Comparison of ENCODE assay signal across 1 cellular context in genomic region chr2:98175811-98176210, GRCh38.
TF ChIP-seq lines count a peak whose summit lies in the region.

No MANE protein-coding gene starts in this region.

TF ChIP-seq in GM23338, 12 proteins besides CTCF, POLR2A, EP300 and RAD21:
- TF ChIP-seq ZNF462 (CRISPR knock-in tag; IDR thresholded peaks at IDR 0.05) (no peak), POLR2AphosphoS5 (IDR thresholded peaks at IDR 0.05; ENCODE audit: low read depth) (no peak), REST (IDR thresholded peaks at IDR 0.05; ENCODE audit: unreplicated experiment) (no peak), ZNF331 (CRISPR knock-in tag; IDR thresholded peaks at IDR 0.05; ENCODE audit: low read depth) (no peak), EZH2phosphoT487 (IDR thresholded peaks at IDR 0.05; ENCODE audit: unreplicated experiment) (no peak), NANOG (IDR thresholded peaks at IDR 0.05; ENCODE audit: borderline replicate concordance) (no peak), CREB1 (CRISPR knock-in tag; IDR thresholded peaks at IDR 0.05; ENCODE audit: low read depth) (no peak), ZNF114 (CRISPR knock-in tag; IDR thresholded peaks at IDR 0.05) (no peak), JUNB (IDR thresholded peaks at IDR 0.05; ENCODE audit: unreplicated experiment) (no peak), STAT1 (IDR thresholded peaks at IDR 0.05; ENCODE audit: unreplicated experiment) (no peak), ETS1 (IDR thresholded peaks at IDR 0.05) (no peak), EZH2 (IDR thresholded peaks at IDR 0.05; ENCODE audit: low read depth, unreplicated experiment) (no peak)
